In genomic region chr12:53726342-53726741, GRCh38 we compare ENCODE assay signal across 8 cellular contexts. TPM values are rescaled to one million over a fixed set of nuclear protein-coding genes. Genes with fewer than 3 reads are reported as not detected.
A peak's percentile ranks its signal among the peaks of the same experiment; 100 is the strongest.
DNase-seq lines count a peak whose midpoint lies in the region; ATAC-seq and TF ChIP-seq lines count a peak whose summit lies in the region.

No MANE protein-coding gene starts in this region.

- H3K9me3 ChIP-seq in OCI-LY7 (ENCODE audit: low read length): no peaks in the 10 kb centered on the region
- H3K9me3 ChIP-seq in endocrine pancreas (ENCODE audit: control insufficient read depth, low read length): no peaks in the 10 kb centered on the region
- H3K9me3 ChIP-seq in parathyroid adenoma (ENCODE audit: control insufficient read depth, low read length): no peaks in the 10 kb centered on the region

- H3K36me3 ChIP-seq in OCI-LY7 (ENCODE audit: insufficient read depth, low read length) (no peaks in the 10 kb centered on the region), endocrine pancreas (ENCODE audit: control insufficient read depth, insufficient read depth, low read length) (no peaks in the 10 kb centered on the region), parathyroid adenoma (ENCODE audit: control insufficient read depth, insufficient read depth, low read length) (no peaks in the 10 kb centered on the region)

- DNase-seq in EL: peak; percentile 34
- peak; percentile 21 for DNase-seq in OCI-LY7 (ENCODE audit: low spot score)
- no peak for DNase-seq in mucosa of gallbladder (ENCODE audit: low spot score)

- no peak overlapping the region for H3K27ac ChIP-seq in OCI-LY7 (ENCODE audit: low read depth, low read length, poor library complexity, severe bottlenecking)
- no peak overlapping the region for H3K27ac ChIP-seq in parathyroid adenoma

- H3K4me2 ChIP-seq in OCI-LY7 (ENCODE audit: low read length) (peak overlapping the region; percentile 78), parathyroid adenoma (ENCODE audit: low read length) (peak overlapping the region; percentile 92)

- H3K4me3 ChIP-seq in OCI-LY7 (ENCODE audit: low read depth, low read length, poor library complexity, severe bottlenecking): peak overlapping the region; percentile 67
- peak overlapping the region; percentile 82 for H3K4me3 ChIP-seq in endocrine pancreas (ENCODE audit: control insufficient read depth, insufficient read depth, low read length)
- H3K4me3 ChIP-seq in parathyroid adenoma (ENCODE audit: low read depth, low read length): peak overlapping the region; percentile 81

- no peaks in the 10 kb centered on the region for H4K20me1 ChIP-seq in OCI-LY7 (ENCODE audit: insufficient read depth, low read length)

- H3K9ac ChIP-seq in endocrine pancreas (ENCODE audit: control insufficient read depth, insufficient read depth, low read length) (no peak overlapping the region), parathyroid adenoma (no peak overlapping the region)

- peaks cover 20% of the 10 kb centered on the region for H3K4me1 ChIP-seq in OCI-LY7 (ENCODE audit: insufficient read depth, low read length, poor library complexity, severe bottlenecking)
- peaks cover 6% of the 10 kb centered on the region for H3K4me1 ChIP-seq in endocrine pancreas (ENCODE audit: control insufficient read depth, insufficient read depth, low read length)
- H3K4me1 ChIP-seq in parathyroid adenoma: no peaks in the 10 kb centered on the region

- no peaks in the 10 kb centered on the region for H3K79me2 ChIP-seq in OCI-LY7 (ENCODE audit: insufficient read depth, low read depth, low read length)
- H3K79me2 ChIP-seq in parathyroid adenoma: peaks cover 2% of the 10 kb centered on the region

- CTCF ChIA-PET in OCI-LY7 (lab: Charles Lee; ENCODE audit: unreplicated experiment): interaction anchor here (1.6 to 2.2 kb wide), 2 partner anchors 18 to 20 kb away, joined by 3 to 7 read pairs; no protein-coding TSS in a partner anchor

- no peaks in the 10 kb centered on the region for H3K9me2 ChIP-seq in OCI-LY7 (ENCODE audit: insufficient read depth, low read length)

- no peak for ATAC-seq in HG02981 (IDR thresholded peaks at IDR 0.05; ENCODE audit: unreplicated experiment)
- no peak for ATAC-seq in HG02610 (IDR thresholded peaks at IDR 0.05; ENCODE audit: unreplicated experiment)
- ATAC-seq in GM21528 (IDR thresholded peaks at IDR 0.05; ENCODE audit: low FRiP score, unreplicated experiment): no peak

- H2AFZ ChIP-seq in OCI-LY7 (ENCODE audit: low read length): peak overlapping the region; percentile 17; the same call in 1 of the 2 replicates
- no peak overlapping the region for H2AFZ ChIP-seq in parathyroid adenoma

- TF ChIP-seq CTCF in OCI-LY7 (conservative IDR thresholded peaks at IDR 0.05; ENCODE audit: low read length) (no peak), parathyroid adenoma (IDR thresholded peaks at IDR 0.05) (no peak)

- intact Hi-C loops in OCI-LY7 (cut with micrococcal nuclease; ENCODE audit: unreplicated experiment): no loop called here

- POLR2A ChIA-PET in OCI-LY7 (lab: Charles Lee): interaction anchor here (0.9 kb wide), 1 partner anchor 460 kb away, joined by 3 read pairs; no protein-coding TSS in a partner anchor

- no TSS peak for BruUV-seq in OCI-LY7 (replicated peaks; lab: Mats Ljungman, UMichigan)

- no peaks in the 10 kb centered on the region for H3K27me3 ChIP-seq in endocrine pancreas (ENCODE audit: control insufficient read depth, insufficient read depth, low read length)
- no peaks in the 10 kb centered on the region for H3K27me3 ChIP-seq in parathyroid adenoma (ENCODE audit: control insufficient read depth, insufficient read depth, low read length)

RNA-seq across cellular contexts. Expression of gene CALCOCO1, which starts 0.9 kb away (rescaled TPM):
- 12.8 and 18.9 TPM in 2 replicates for total RNA-seq in OCI-LY7 (2014; rRNA removed; shearing (Covaris generic))
- 25.1 and 30.9 TPM in 2 replicates for total RNA-seq in OCI-LY7 (2022)
- 188 TPM for total RNA-seq in mucosa of gallbladder

RNA-seq across cellular contexts. Expression of gene CISTR, which starts 25.4 kb away (rescaled TPM):
- 0.67 and 0.76 TPM in 2 replicates for total RNA-seq in OCI-LY7 (2014; rRNA removed; shearing (Covaris generic))
- 1.3 and 3.2 TPM in 2 replicates for total RNA-seq in OCI-LY7 (2022)
- total RNA-seq in mucosa of gallbladder: not detected

RNA-seq across cellular contexts. Expression of gene ATP5MC2, which starts 50.5 kb away (rescaled TPM):
- 423 and 500 TPM in 2 replicates for total RNA-seq in OCI-LY7 (2014; rRNA removed; shearing (Covaris generic))
- total RNA-seq in OCI-LY7 (2022) (374 and 417 TPM in 2 replicates), mucosa of gallbladder (318 TPM)
